ENCODE assay signal across 23 cellular contexts in genomic region chrX:52909313-52909969, GRCh38. TPM values are rescaled to one million over a fixed set of nuclear protein-coding genes. Genes with fewer than 3 reads are reported as not detected.
"Had no signal": no experiment of that assay in that cellular context is flagged by ENCODE, and none has a peak within 500 bp of the region (broad histone marks: within the 10 kb centered on the region; RNA-seq: fewer than 3 reads in every experiment).

No MANE protein-coding gene starts in this region.

RNA-seq across cellular contexts. Expression of gene XAGE3, which starts 41.6 kb away (rescaled TPM):
- total RNA-seq: left cardiac atrium; left lobe of liver; liver; lower lobe of right lung; mesothelial cell of epicardium; mononuclear cell; natural killer cell treated with Interleukin-12 subunit alpha and Interleukin-12 subunit beta and Interleukin-15 and Interleukin-18, amount 100 ng/mL, for 72 hours; omental fat pad; ovary; progenitor cell of endocrine pancreas; pulmonary artery endothelial cell; renal cortical epithelial cell; right atrium auricular region; right lobe of liver; skeletal muscle tissue; smooth muscle cell; temporal lobe; tibial nerve; urinary bladder; vagina had no signal
- polyA plus RNA-seq: keratinocyte, neural cell, ovary, smooth muscle cell, thymus, urinary bladder had no signal
